Comparison of ENCODE assay signal across 24 cellular contexts in the genomic region with DNA sequence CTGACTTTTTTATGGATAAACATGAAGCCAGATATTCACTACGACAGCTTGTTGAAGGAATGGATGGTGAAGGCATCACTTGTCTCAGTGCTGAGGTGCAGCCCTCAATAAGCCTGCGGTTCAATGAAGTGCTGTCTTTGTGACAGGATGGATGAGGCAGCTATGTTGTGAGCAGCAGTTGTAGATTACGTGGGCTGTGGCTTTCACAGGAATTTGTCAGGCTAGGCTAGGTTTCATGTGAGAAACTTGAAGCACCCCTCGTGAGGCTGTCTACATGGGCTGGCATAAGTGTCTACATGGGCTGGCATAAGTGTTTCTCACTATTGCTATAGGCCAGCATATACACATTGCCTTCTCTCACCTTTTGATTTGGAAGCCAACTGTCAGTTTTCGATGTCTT.
"Had no signal": no experiment of that assay in that cellular context is flagged by ENCODE, and none has a peak within 500 bp of the region (broad histone marks: within the 10 kb centered on the region; RNA-seq: fewer than 3 reads in every experiment).

No MANE protein-coding gene starts in this region.

- H3K36me3 Mint-ChIP-seq: activated naive CD4-positive, alpha-beta T cell treated with anti-CD3 and anti-CD28 coated beads, Interleukin-2, amount 10 ng/mL, durations not matched to agents 7 days and 5 days; activated naive CD8-positive, alpha-beta T cell treated with anti-CD3 and anti-CD28 coated beads for 36 hours had no signal

- H3K4me3 ChIP-seq: cardiac muscle cell, K562, PC-9 had no signal

- H3K4me2 ChIP-seq: PC-9 had no signal

- DNase-seq: activated CD4-positive, alpha-beta memory T cell treated with anti-CD3 and anti-CD28 coated beads, Interleukin-2, amount 10 ng/mL, durations not matched to agents 7 days and 5 days; activated CD4-positive, alpha-beta T cell treated with anti-CD3 and anti-CD28 coated beads for 36 hours; activated CD4-positive, alpha-beta T cell treated with anti-CD3 and anti-CD28 coated beads, Interleukin-2, amount 50 U/mL, for 1 hour; activated CD8-positive, alpha-beta memory T cell treated with anti-CD3 and anti-CD28 coated beads, Interleukin-2, amount 50 U/mL, for 4 hours; activated gamma-delta T cell treated with Interleukin-2 at 50 U/mL for 16 hours; activated naive CD4-positive, alpha-beta T cell treated with anti-CD3 and anti-CD28 coated beads, Interleukin-2, amount 10 ng/mL, durations not matched to agents 7 days and 5 days; activated naive CD8-positive, alpha-beta T cell treated with anti-CD3 and anti-CD28 coated beads for 36 hours; activated T-cell treated with anti-CD3 and anti-CD28 coated beads, Interleukin-2, amount 50 U/mL, for 72 hours; brain microvascular endothelial cell; Karpas-422; NCI-H1105 treated with DMSO at 0.1 percent for 48 hours; NCI-H1436 treated with DMSO at 0.1 percent for 48 hours; NCI-H1930; NCI-H2171; NCI-H226; NCI-H526; NCI-H774; PC-9; SHP77 treated with DMSO at 0.1 percent for 48 hours; T1000; WERI-Rb-1 had no signal

- H3K36me3 ChIP-seq: brain microvascular endothelial cell, cardiac muscle cell, WERI-Rb-1 had no signal

- H2AFZ ChIP-seq: PC-9 had no signal

- ATAC-seq: activated CD4-positive, alpha-beta T cell treated with anti-CD3 and anti-CD28 coated beads for 36 hours; activated T-cell treated with anti-CD3 and anti-CD28 coated beads, Interleukin-2, amount 50 U/mL, for 72 hours; K562 had no signal

- H3K27ac Mint-ChIP-seq: activated CD4-positive, alpha-beta memory T cell treated with anti-CD3 and anti-CD28 coated beads, Interleukin-2, amount 10 ng/mL, durations not matched to agents 7 days and 5 days; activated CD4-positive, alpha-beta T cell treated with anti-CD3 and anti-CD28 coated beads for 36 hours; activated naive CD4-positive, alpha-beta T cell treated with anti-CD3 and anti-CD28 coated beads, Interleukin-2, amount 10 ng/mL, durations not matched to agents 7 days and 5 days; activated naive CD8-positive, alpha-beta T cell treated with anti-CD3 and anti-CD28 coated beads for 36 hours; activated T-cell treated with anti-CD3 and anti-CD28 coated beads, Interleukin-2, amount 50 U/mL, for 72 hours; activated T-helper 2 cell treated with anti-CD3 and anti-CD28 coated beads, Interferon-gamma antibody, Interleukin-2, Interleukin-4, amounts not matched to agents 10 μg/mL and 5 μg/mL and 100 μg/mL, durations not matched to agents 14 hours and 24 hours and 36 hours had no signal

- H3K4me1 Mint-ChIP-seq: activated CD4-positive, alpha-beta memory T cell treated with anti-CD3 and anti-CD28 coated beads, Interleukin-2, amount 10 ng/mL, durations not matched to agents 7 days and 5 days; activated CD4-positive, alpha-beta T cell treated with anti-CD3 and anti-CD28 coated beads for 36 hours; activated naive CD4-positive, alpha-beta T cell treated with anti-CD3 and anti-CD28 coated beads, Interleukin-2, amount 10 ng/mL, durations not matched to agents 7 days and 5 days; activated naive CD8-positive, alpha-beta T cell treated with anti-CD3 and anti-CD28 coated beads for 36 hours had no signal

- H3K27ac ChIP-seq: brain microvascular endothelial cell, cardiac muscle cell, PC-9, WERI-Rb-1 had no signal

- H3K4me3 Mint-ChIP-seq: activated CD4-positive, alpha-beta memory T cell treated with anti-CD3 and anti-CD28 coated beads, Interleukin-2, amount 10 ng/mL, durations not matched to agents 7 days and 5 days; activated CD4-positive, alpha-beta T cell treated with anti-CD3 and anti-CD28 coated beads for 36 hours; activated naive CD4-positive, alpha-beta T cell treated with anti-CD3 and anti-CD28 coated beads, Interleukin-2, amount 10 ng/mL, durations not matched to agents 7 days and 5 days; activated naive CD8-positive, alpha-beta T cell treated with anti-CD3 and anti-CD28 coated beads for 36 hours; activated T-cell treated with anti-CD3 and anti-CD28 coated beads, Interleukin-2, amount 50 U/mL, for 72 hours had no signal

- H3K27me3 ChIP-seq: brain microvascular endothelial cell, cardiac muscle cell had no signal

- H3K27me3 Mint-ChIP-seq: activated CD4-positive, alpha-beta memory T cell treated with anti-CD3 and anti-CD28 coated beads, Interleukin-2, amount 10 ng/mL, durations not matched to agents 7 days and 5 days; activated CD4-positive, alpha-beta T cell treated with anti-CD3 and anti-CD28 coated beads for 36 hours; activated naive CD4-positive, alpha-beta T cell treated with anti-CD3 and anti-CD28 coated beads, Interleukin-2, amount 10 ng/mL, durations not matched to agents 7 days and 5 days; activated naive CD8-positive, alpha-beta T cell treated with anti-CD3 and anti-CD28 coated beads for 36 hours had no signal
